ENCODE assay signal across 7 cellular contexts in genomic region chr21:46616656-46617055, GRCh38. TPM values are rescaled to one million over a fixed set of nuclear protein-coding genes. Genes with fewer than 3 reads are reported as not detected.
"Had no signal": no experiment of that assay in that cellular context is flagged by ENCODE, and none has a peak within 500 bp of the region (broad histone marks: within the 10 kb centered on the region; RNA-seq: fewer than 3 reads in every experiment).

No MANE protein-coding gene starts in this region.

- H3K27ac ChIP-seq: KMS-11 had no signal

- H3K36me3 Mint-ChIP-seq: IgD-negative memory B cell had no signal

- DNase-seq: H9 had no signal

- H3K27ac Mint-ChIP-seq: GM23338, H9, HFFc6, IgD-negative memory B cell had no signal

- H3K4me3 ChIP-seq: GM23338 had no signal

- H3K9me3 Mint-ChIP-seq: GM23338 had no signal

- H3K4me3 Mint-ChIP-seq: GM23338, H9, HFFc6, IgD-negative memory B cell had no signal

RNA-seq across cellular contexts. Expression of gene S100B, which starts 11.8 kb away (rescaled TPM):
- total RNA-seq: HepG2, HFFc6, HT1080 had no signal
